In the genomic region with DNA sequence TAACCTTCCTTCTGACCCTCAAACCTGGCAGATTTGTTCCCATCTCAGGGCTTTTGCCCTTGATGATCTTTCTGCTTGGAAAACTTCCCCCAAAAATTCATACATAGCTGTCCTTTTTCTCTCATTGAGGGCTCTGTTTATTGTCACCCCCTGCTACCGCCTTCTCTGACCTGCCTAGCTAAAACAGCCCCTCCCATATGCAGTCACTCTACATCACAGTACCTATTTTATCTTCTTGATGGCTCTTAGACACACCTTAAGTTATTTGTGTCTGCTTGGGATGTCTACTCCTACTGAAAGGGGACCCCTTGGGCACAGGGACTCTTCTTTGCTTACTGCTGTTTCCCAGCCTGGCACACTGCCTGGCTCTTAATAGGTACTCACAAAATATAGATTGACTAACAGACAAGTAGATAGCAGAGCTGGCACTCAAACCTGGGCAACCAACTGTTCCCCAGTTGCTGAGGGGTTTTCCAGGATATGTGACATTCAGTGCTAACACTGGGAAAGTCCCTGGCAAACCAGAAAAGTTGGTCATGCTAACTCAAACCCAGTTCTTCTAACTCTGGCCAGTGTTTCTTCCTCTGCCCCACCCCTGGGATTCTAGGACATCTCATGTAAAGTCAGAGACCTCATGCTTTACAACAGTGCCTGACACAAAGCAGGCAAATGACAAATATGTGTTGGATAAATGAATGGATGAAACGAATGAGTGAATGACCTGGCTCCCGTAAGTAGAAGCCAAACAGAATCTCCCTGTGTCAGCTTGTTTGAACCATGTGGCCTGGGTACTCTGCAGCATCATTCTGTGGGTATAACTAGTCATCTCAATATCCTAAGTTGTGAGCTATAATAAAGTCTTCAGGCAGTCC, we compare ENCODE assay signal across 1 cellular context.
TF ChIP-seq lines count a peak whose summit lies in the region.

No MANE protein-coding gene starts in this region.

TF ChIP-seq in WTC11, 78 proteins besides CTCF, POLR2A, EP300 and RAD21 (continued from another document):
- TF ChIP-seq, protein P1, sequence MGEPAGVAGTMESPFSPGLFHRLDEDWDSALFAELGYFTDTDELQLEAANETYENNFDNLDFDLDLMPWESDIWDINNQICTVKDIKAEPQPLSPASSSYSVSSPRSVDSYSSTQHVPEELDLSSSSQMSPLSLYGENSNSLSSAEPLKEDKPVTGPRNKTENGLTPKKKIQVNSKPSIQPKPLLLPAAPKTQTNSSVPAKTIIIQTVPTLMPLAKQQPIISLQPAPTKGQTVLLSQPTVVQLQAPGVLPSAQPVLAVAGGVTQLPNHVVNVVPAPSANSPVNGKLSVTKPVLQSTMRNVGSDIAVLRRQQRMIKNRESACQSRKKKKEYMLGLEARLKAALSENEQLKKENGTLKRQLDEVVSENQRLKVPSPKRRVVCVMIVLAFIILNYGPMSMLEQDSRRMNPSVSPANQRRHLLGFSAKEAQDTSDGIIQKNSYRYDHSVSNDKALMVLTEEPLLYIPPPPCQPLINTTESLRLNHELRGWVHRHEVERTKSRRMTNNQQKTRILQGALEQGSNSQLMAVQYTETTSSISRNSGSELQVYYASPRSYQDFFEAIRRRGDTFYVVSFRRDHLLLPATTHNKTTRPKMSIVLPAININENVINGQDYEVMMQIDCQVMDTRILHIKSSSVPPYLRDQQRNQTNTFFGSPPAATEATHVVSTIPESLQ (CRISPR knock-in tag; IDR thresholded peaks at IDR 0.05) = no peak
